ENCODE assay signal across 8 cellular contexts in genomic region chr4:83010111-83010521, GRCh38. TPM values are rescaled to one million over a fixed set of nuclear protein-coding genes. Genes with fewer than 3 reads are reported as not detected.
DNase-seq lines count a peak whose midpoint lies in the region; ATAC-seq, FAIRE-seq and TF ChIP-seq lines count a peak whose summit lies in the region.

No MANE protein-coding gene starts in this region.

- no peaks in the 10 kb centered on the region for H3K27me3 Mint-ChIP-seq in stimulated activated naive B cell treated with anti-CD40 and anti-IgM and Interleukin-4, amounts not matched to agents 10 μg/mL and 1 μg/mL and 100 μg/mL, for 72 hours

- H3K4me3 ChIP-seq in iPS-20b (ENCODE audit: low read length), result peak overlapping the region; percentile 86

- H3K9me3 Mint-ChIP-seq in stimulated activated naive B cell treated with anti-CD40 and anti-IgM and Interleukin-4, amounts not matched to agents 10 μg/mL and 1 μg/mL and 100 μg/mL, for 72 hours, result no peaks in the 10 kb centered on the region

- H3K27ac Mint-ChIP-seq in stimulated activated naive B cell treated with anti-CD40 and anti-IgM and Interleukin-4, amounts not matched to agents 10 μg/mL and 1 μg/mL and 100 μg/mL, for 72 hours, result peak overlapping the region; percentile 99

- TF ChIP-seq POLR2A in GM12891 (IDR thresholded peaks at IDR 0.05; ENCODE audit: low read depth, low read length), result no peak

- no peaks in the 10 kb centered on the region for H3K9me3 ChIP-seq in iPS-20b (ENCODE audit: insufficient read depth, low read depth, low read length)

- H3K4me1 ChIP-seq in iPS-20b (ENCODE audit: insufficient read depth, low read length), result peaks cover 13% of the 10 kb centered on the region; the same call in 1 of the 2 replicates

- no peaks in the 10 kb centered on the region for H3K36me3 ChIP-seq in iPS-20b (ENCODE audit: insufficient read depth, low read depth, low read length)

- H3K4me1 Mint-ChIP-seq in stimulated activated naive B cell treated with anti-CD40 and anti-IgM and Interleukin-4, amounts not matched to agents 10 μg/mL and 1 μg/mL and 100 μg/mL, for 72 hours, result peaks cover 22 to 33% of the 10 kb centered on the region in 2 donors

- peak overlapping the region; percentile 98 to 100 for H3K4me3 Mint-ChIP-seq in stimulated activated naive B cell treated with anti-CD40 and anti-IgM and Interleukin-4, amounts not matched to agents 10 μg/mL and 1 μg/mL and 100 μg/mL, for 72 hours

- H3K27ac ChIP-seq in iPS-20b (ENCODE audit: low read length), result no peak overlapping the region

- no peak for FAIRE-seq in GM12891 (lab: Jason Lieb, UNC)

- H3K27me3 ChIP-seq in iPS-20b (ENCODE audit: insufficient read depth, low read length), result peaks cover 25% of the 10 kb centered on the region

- peaks cover 0 to 3% of the 10 kb centered on the region in 2 donors for H3K36me3 Mint-ChIP-seq in stimulated activated naive B cell treated with anti-CD40 and anti-IgM and Interleukin-4, amounts not matched to agents 10 μg/mL and 1 μg/mL and 100 μg/mL, for 72 hours

- DNase-seq in EH (ENCODE audit: low read depth), result peak; percentile 50
- DNase-seq in Kasumi-1 (lab: John Stamatoyannopoulos, UW), result peak; percentile 32 to 45
- peak; percentile 50 for DNase-seq in amniotic epithelial cell (ENCODE audit: low read depth)
- no peak for DNase-seq in stimulated activated naive B cell treated with anti-CD40 and anti-IgM and Interleukin-4, amounts not matched to agents 10 μg/mL and 1 μg/mL and 100 μg/mL, for 72 hours
- no peak for DNase-seq in GM12891 (ENCODE audit: insufficient read length, low spot score)
- DNase-seq in hippocampal formation (lab: John Stamatoyannopoulos, UW), result no peak

- ATAC-seq in stimulated activated naive B cell treated with anti-CD40 and anti-IgM and Interleukin-4, amounts not matched to agents 10 μg/mL and 1 μg/mL and 100 μg/mL, for 72 hours (replicated peaks), result peak in 1 of 2 donors; percentile 7
- no peak for ATAC-seq in GM19035 (IDR thresholded peaks at IDR 0.05; ENCODE audit: unreplicated experiment)

- peak overlapping the region; percentile 82 for H3K9ac ChIP-seq in iPS-20b (ENCODE audit: low read depth, low read length)

TF ChIP-seq in GM12891, 5 proteins besides CTCF, POLR2A, EP300 and RAD21:
- no peak for TF ChIP-seq POLR2AphosphoS5 (IDR thresholded peaks at IDR 0.05; ENCODE audit: low read depth, low read length)
- no peak for TF ChIP-seq TAF1 (IDR thresholded peaks at IDR 0.05; ENCODE audit: low read depth, low read length)
- TF ChIP-seq POU2F2 (IDR thresholded peaks at IDR 0.05; ENCODE audit: low read depth, low read length), result no peak
- TF ChIP-seq PAX5 (IDR thresholded peaks at IDR 0.05; ENCODE audit: insufficient read depth, low read length, severe bottlenecking), result no peak
- TF ChIP-seq SPI1 (IDR thresholded peaks at IDR 0.05; ENCODE audit: low read depth, low read length), result no peak

RNA-seq across cellular contexts. Expression of gene LIN54, which starts 0.5 kb away (rescaled TPM):
- polyA plus RNA-seq in GM12891 (2012; ENCODE audit: low read depth, missing spikeins), result 3.1 TPM

RNA-seq across cellular contexts. Expression of gene COPS4, which starts 24.9 kb away (rescaled TPM):
- polyA plus RNA-seq in GM12891 (2012; ENCODE audit: low read depth, missing spikeins), result 43.7 TPM

Comparison
In these comparisons a context has a peak if more than half of its experiments do, and no peak if none do; other contexts are left out.
1. DNase-seq: peak in EH (single experiment), Kasumi-1 (2 of 2) and amniotic epithelial cell (single experiment); none in stimulated activated naive B cell treated with anti-CD40 and anti-IgM and Interleukin-4, amounts not matched to agents 10 μg/mL and 1 μg/mL and 100 μg/mL, for 72 hours (single experiment), GM12891 (single experiment) and hippocampal formation (0 of 2).